ENCODE assay signal across 13 cellular contexts in the genomic region with DNA sequence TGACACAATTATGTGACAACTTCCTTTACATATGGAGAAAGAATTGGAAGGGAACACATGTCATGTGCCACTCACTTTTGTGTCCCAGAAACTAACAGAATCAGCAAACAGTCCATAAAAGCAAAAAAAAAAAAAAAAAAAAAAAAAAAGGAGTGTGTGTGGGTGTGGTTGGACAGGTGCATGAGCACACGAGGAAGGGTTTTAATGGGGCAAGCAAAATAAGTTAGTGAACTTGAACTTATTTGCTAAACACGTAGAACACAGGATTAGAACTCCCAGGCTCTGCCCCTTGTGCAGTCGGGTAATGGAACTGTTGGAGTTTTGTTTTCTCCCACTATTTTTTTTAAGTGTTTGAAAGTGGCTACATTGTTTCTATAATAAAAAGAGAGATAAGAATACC.
DNase-seq lines count a peak whose midpoint lies in the region; ATAC-seq and TF ChIP-seq lines count a peak whose summit lies in the region.
"Had no signal": no experiment of that assay in that cellular context is flagged by ENCODE, and none has a peak within 500 bp of the region (broad histone marks: within the 10 kb centered on the region; RNA-seq: fewer than 3 reads in every experiment).

No MANE protein-coding gene starts in this region.

- H3K27ac ChIP-seq in HEK293 (ENCODE audit: extremely low read depth, low read depth, low read length) (no peak overlapping the region), colonic mucosa (peak overlapping the region; percentile 24), liver (ENCODE audit: low read depth in 1 of 2, low read length in 2 of 2) (peak overlapping the region; percentile 76 to 85)
- H3K27ac ChIP-seq: GM23248, PC-9, SJSA1 had no signal

- TF ChIP-seq RAD21 in liver (IDR thresholded peaks at IDR 0.05), result no peak

- no peak for TF ChIP-seq CTCF in HEK293 (tag by site-specific recombination; IDR thresholded peaks at IDR 0.05)
- TF ChIP-seq CTCF in colonic mucosa (IDR thresholded peaks at IDR 0.05), result no peak
- no peak for TF ChIP-seq CTCF in liver (IDR thresholded peaks at IDR 0.05; ENCODE audit: low read depth, low read length, missing input control)
- TF ChIP-seq CTCF in GM10266 (IDR thresholded peaks at IDR 0.05; ENCODE audit: control insufficient read depth, insufficient read depth, low read depth, missing control alignments), result no peak

- CTCF ChIA-PET in HEK293 (lab: Yijun Ruan, JAX), result interaction anchor here (0.6 to 1.0 kb wide), 2 partner anchors 13 to 252 kb away, joined by 3 read pairs; no protein-coding TSS in a partner anchor

- ATAC-seq in GM21619 (IDR thresholded peaks at IDR 0.05; ENCODE audit: unreplicated experiment), result no peak

- POLR2A ChIA-PET in HEK293 (lab: Yijun Ruan, JAX), result no interaction called here

- H3K9me3 ChIP-seq in HEK293 (ENCODE audit: control insufficient read depth, insufficient read depth, low read depth, low read length), result no peaks in the 10 kb centered on the region
- no peaks in the 10 kb centered on the region for H3K9me3 ChIP-seq in colonic mucosa
- no peaks in the 10 kb centered on the region for H3K9me3 ChIP-seq in liver (ENCODE audit: control insufficient read depth in 4 of 4, low read length in 3 of 4)
- H3K9me3 ChIP-seq: SJSA1 had no signal

- H3K4me1 ChIP-seq in HEK293 (ENCODE audit: control insufficient read depth, insufficient read depth, low read length), result peaks cover 13% of the 10 kb centered on the region
- peaks cover 9% of the 10 kb centered on the region for H3K4me1 ChIP-seq in colonic mucosa
- peaks cover 0 to 16% (median 14%) of the 10 kb centered on the region in 4 donors for H3K4me1 ChIP-seq in liver (ENCODE audit: control insufficient read depth in 4 of 4, insufficient read depth in 4 of 4, low read length in 3 of 4)
- H3K4me1 ChIP-seq: SJSA1 had no signal

- WGBS in liver, result 14% methylated on average over 3 of the region's 3 CpGs

- H3K9ac ChIP-seq in colonic mucosa (ENCODE audit: low read depth in 2 of 2, low read length in 2 of 2) (no peak overlapping the region), liver (ENCODE audit: low read depth in 1 of 2, low read length in 2 of 2) (peak overlapping the region in 1 of 2 donors; percentile 68)
- H3K9ac ChIP-seq: GM23248 had no signal

- H3K36me3 ChIP-seq in HEK293 (ENCODE audit: control insufficient read depth in 2 of 2, insufficient read depth in 1 of 2, low read length in 2 of 2) (no peaks in the 10 kb centered on the region), colonic mucosa (no peaks in the 10 kb centered on the region), liver (ENCODE audit: control insufficient read depth in 4 of 4, insufficient read depth in 3 of 4, low read depth in 1 of 4, low read length in 3 of 4) (no peaks in the 10 kb centered on the region)
- H3K36me3 ChIP-seq: SJSA1 had no signal

- H3K27me3 ChIP-seq in colonic mucosa, result no peaks in the 10 kb centered on the region
- H3K27me3 ChIP-seq in liver (ENCODE audit: control insufficient read depth in 4 of 4, insufficient read depth in 4 of 4, low read length in 3 of 4), result no peaks in the 10 kb centered on the region

- H3K4me3 ChIP-seq in HEK293 (ENCODE audit: low read depth, low read length) (no peak overlapping the region), colonic mucosa (no peak overlapping the region), liver (ENCODE audit: low read depth in 1 of 3, low read length in 3 of 3) (peak overlapping the region in 2 of 3 donors; percentile 31 to 35)
- H3K4me3 ChIP-seq: GM23248, PC-9, SJSA1 had no signal

- intact Hi-C loops in colonic mucosa (cut with DNase I), result no loop called here

- DNase-seq in colonic mucosa, result no peak
- no peak for DNase-seq in GM10266 (ENCODE audit: extremely low spot score)
- DNase-seq in NCI-H510A treated with DMSO at 0.1 percent for 48 hours (lab: John Stamatoyannopoulos, UW), result no peak
- DNase-seq in NCI-H82 treated with DMSO at 0.1 percent for 48 hours (lab: John Stamatoyannopoulos, UW; ENCODE audit: unreplicated experiment), result no peak
- DNase-seq: AML-193, HCEC 1CT, NCI-H226, PC-9 had no signal

TF ChIP-seq in HEK293, 187 proteins besides CTCF, POLR2A, EP300 and RAD21:
- TF ChIP-seq, protein P1, sequence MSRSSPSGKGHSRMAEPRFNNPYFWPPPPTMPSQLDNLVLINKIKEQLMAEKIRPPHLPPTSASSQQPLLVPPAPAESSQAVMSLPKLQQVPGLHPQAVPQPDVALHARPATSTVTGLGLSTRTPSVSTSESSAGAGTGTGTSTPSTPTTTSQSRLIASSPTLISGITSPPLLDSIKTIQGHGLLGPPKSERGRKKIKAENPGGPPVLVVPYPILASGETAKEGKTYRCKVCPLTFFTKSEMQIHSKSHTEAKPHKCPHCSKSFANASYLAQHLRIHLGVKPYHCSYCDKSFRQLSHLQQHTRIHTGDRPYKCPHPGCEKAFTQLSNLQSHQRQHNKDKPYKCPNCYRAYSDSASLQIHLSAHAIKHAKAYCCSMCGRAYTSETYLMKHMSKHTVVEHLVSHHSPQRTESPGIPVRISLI (tag by site-specific recombination; IDR thresholded peaks at IDR 0.05), result peak; percentile 89
- no peak for TF ChIP-seq GLI4 (tag by site-specific recombination; IDR thresholded peaks at IDR 0.05)
- TF ChIP-seq HOXC10 (CRISPR knock-in tag; IDR thresholded peaks at IDR 0.05), result no peak
- no peak for TF ChIP-seq ZNF529 (tag by site-specific recombination; IDR thresholded peaks at IDR 0.05; ENCODE audit: insufficient replicate concordance)

TF ChIP-seq in liver, 16 proteins besides CTCF, POLR2A, EP300 and RAD21:
- no peak for TF ChIP-seq HNF4A (conservative IDR thresholded peaks at IDR 0.05)
- no peak for TF ChIP-seq ATF3 (IDR thresholded peaks at IDR 0.05)
- no peak for TF ChIP-seq ZBTB33 (IDR thresholded peaks at IDR 0.05)
- TF ChIP-seq HNF4G (IDR thresholded peaks at IDR 0.05), result no peak
- TF ChIP-seq SP1 (IDR thresholded peaks at IDR 0.05), result no peak
- no peak for TF ChIP-seq TAF1 (conservative IDR thresholded peaks at IDR 0.05)
- no peak for TF ChIP-seq RXRA (IDR thresholded peaks at IDR 0.05)
- TF ChIP-seq, protein P2, sequence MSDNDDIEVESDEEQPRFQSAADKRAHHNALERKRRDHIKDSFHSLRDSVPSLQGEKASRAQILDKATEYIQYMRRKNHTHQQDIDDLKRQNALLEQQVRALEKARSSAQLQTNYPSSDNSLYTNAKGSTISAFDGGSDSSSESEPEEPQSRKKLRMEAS (IDR thresholded peaks at IDR 0.05), result no peak
- TF ChIP-seq GABPA (IDR thresholded peaks at IDR 0.05 in 1 of 2, conservative IDR thresholded peaks at IDR 0.05 in 1 of 2), result no peak
- no peak for TF ChIP-seq EGR1 (IDR thresholded peaks at IDR 0.05; ENCODE audit: low read depth in 2 of 2)
- TF ChIP-seq FOXA1 (IDR thresholded peaks at IDR 0.05), result no peak
- TF ChIP-seq NR2F2 (IDR thresholded peaks at IDR 0.05), result no peak
- no peak for TF ChIP-seq YY1 (IDR thresholded peaks at IDR 0.05)
- no peak for TF ChIP-seq REST (IDR thresholded peaks at IDR 0.05)
- no peak for TF ChIP-seq FOXA2 (IDR thresholded peaks at IDR 0.05)
- no peak for TF ChIP-seq JUND (IDR thresholded peaks at IDR 0.05)

Comparison
In these comparisons a context has a peak if more than half of its experiments do, and no peak if none do; other contexts are left out.
1. H3K4me3 ChIP-seq: peak in liver (2 of 3); none in HEK293 (single experiment) and colonic mucosa (single experiment).